In genomic region chr12:100758083-100758482, GRCh38 we compare ENCODE assay signal across 26 cellular contexts. TPM values are rescaled to one million over a fixed set of nuclear protein-coding genes. Genes with fewer than 3 reads are reported as not detected.
"Had no signal": no experiment of that assay in that cellular context is flagged by ENCODE, and none has a peak within 500 bp of the region (broad histone marks: within the 10 kb centered on the region; RNA-seq: fewer than 3 reads in every experiment).

No MANE protein-coding gene starts in this region.

- H3K4me3 Mint-ChIP-seq: activated CD4-positive, alpha-beta memory T cell treated with anti-CD3 and anti-CD28 coated beads for 36 hours; activated naive CD4-positive, alpha-beta T cell treated with anti-CD3 and anti-CD28 coated beads, Interleukin-2, amount 10 ng/mL, durations not matched to agents 7 days and 5 days; activated T-cell treated with anti-CD3 and anti-CD28 coated beads, Interleukin-2, amount 50 U/mL, for 72 hours; immature natural killer cell; naive thymus-derived CD4-positive, alpha-beta T cell; neural crest cell; stimulated activated naive B cell treated with anti-CD40 and anti-IgM and Interleukin-4, amounts not matched to agents 10 μg/mL and 1 μg/mL and 100 μg/mL, for 72 hours; T-helper 17 cell had no signal

- H3K4me3 ChIP-seq: cardiac muscle cell, hepatocyte, left lung, lung, sigmoid colon, smooth muscle cell, testis had no signal

- H3K4me1 Mint-ChIP-seq: activated naive CD4-positive, alpha-beta T cell treated with anti-CD3 and anti-CD28 coated beads, Interleukin-2, amount 10 ng/mL, durations not matched to agents 7 days and 5 days; immature natural killer cell; naive thymus-derived CD4-positive, alpha-beta T cell; neural crest cell; stimulated activated naive B cell treated with anti-CD40 and anti-IgM and Interleukin-4, amounts not matched to agents 10 μg/mL and 1 μg/mL and 100 μg/mL, for 72 hours; T-helper 17 cell had no signal

- H3K36me3 ChIP-seq: cardiac muscle cell, left lung, sigmoid colon had no signal

- H3K36me3 Mint-ChIP-seq: activated CD4-positive, alpha-beta memory T cell treated with anti-CD3 and anti-CD28 coated beads for 36 hours; activated naive CD4-positive, alpha-beta T cell treated with anti-CD3 and anti-CD28 coated beads, Interleukin-2, amount 10 ng/mL, durations not matched to agents 7 days and 5 days; immature natural killer cell; naive thymus-derived CD4-positive, alpha-beta T cell; stimulated activated naive B cell treated with anti-CD40 and anti-IgM and Interleukin-4, amounts not matched to agents 10 μg/mL and 1 μg/mL and 100 μg/mL, for 72 hours had no signal

- H3K9me3 ChIP-seq: left lung, sigmoid colon, testis had no signal

- H3K27ac ChIP-seq: cardiac muscle cell, foreskin keratinocyte, hepatocyte, left lung, sigmoid colon, testis had no signal

- H3K4me1 ChIP-seq: left lung, sigmoid colon, testis had no signal

- H3K27me3 Mint-ChIP-seq: activated naive CD4-positive, alpha-beta T cell treated with anti-CD3 and anti-CD28 coated beads, Interleukin-2, amount 10 ng/mL, durations not matched to agents 7 days and 5 days; T-helper 17 cell had no signal

- H3K27ac Mint-ChIP-seq: activated CD4-positive, alpha-beta memory T cell treated with anti-CD3 and anti-CD28 coated beads for 36 hours; activated naive CD4-positive, alpha-beta T cell treated with anti-CD3 and anti-CD28 coated beads, Interleukin-2, amount 10 ng/mL, durations not matched to agents 7 days and 5 days; activated T-cell treated with anti-CD3 and anti-CD28 coated beads, Interleukin-2, amount 50 U/mL, for 72 hours; immature natural killer cell; naive thymus-derived CD4-positive, alpha-beta T cell; stimulated activated naive B cell treated with anti-CD40 and anti-IgM and Interleukin-4, amounts not matched to agents 10 μg/mL and 1 μg/mL and 100 μg/mL, for 72 hours; T-helper 17 cell had no signal

- DNase-seq: activated CD4-positive, alpha-beta memory T cell treated with anti-CD3 and anti-CD28 coated beads for 36 hours; activated CD4-positive, alpha-beta T cell treated with anti-CD3 and anti-CD28 coated beads for 48 hours; activated CD4-positive, CD25-positive, alpha-beta regulatory T cell; activated effector memory CD4-positive, alpha-beta T cell treated with anti-CD3 and anti-CD28 coated beads, Interleukin-2, amount 50 U/mL, for 16 hours; activated naive CD4-positive, alpha-beta T cell treated with anti-CD3 and anti-CD28 coated beads, Interleukin-2, amount 10 ng/mL, durations not matched to agents 7 days and 5 days; activated T-cell treated with anti-CD3 and anti-CD28 coated beads, Interleukin-2, amount 50 U/mL, for 72 hours; effector memory CD4-positive, alpha-beta T cell; foreskin keratinocyte; immature natural killer cell; kidney glomerular epithelial cell; left lung; naive thymus-derived CD4-positive, alpha-beta T cell; occipital lobe; posterior cingulate gyrus; sigmoid colon; stimulated activated CD4-positive, alpha-beta T cell treated with anti-CD3 and anti-CD28 coated beads, Interleukin-15, amount 100 ng/mL, for 24 hours; stimulated activated CD8-positive, alpha-beta memory T cell treated with anti-CD3 and anti-CD28 coated beads, Interleukin-4, amount 100 ng/mL, for 48 hours; stimulated activated naive B cell treated with anti-CD40 and anti-IgM and Interleukin-4, amounts not matched to agents 10 μg/mL and 1 μg/mL and 100 μg/mL, for 72 hours; T-helper 17 cell; testis; trophoblast cell had no signal

- H3K9me3 Mint-ChIP-seq: activated CD4-positive, alpha-beta memory T cell treated with anti-CD3 and anti-CD28 coated beads for 36 hours; activated naive CD4-positive, alpha-beta T cell treated with anti-CD3 and anti-CD28 coated beads, Interleukin-2, amount 10 ng/mL, durations not matched to agents 7 days and 5 days; activated T-cell treated with anti-CD3 and anti-CD28 coated beads, Interleukin-2, amount 50 U/mL, for 72 hours; neural crest cell; stimulated activated naive B cell treated with anti-CD40 and anti-IgM and Interleukin-4, amounts not matched to agents 10 μg/mL and 1 μg/mL and 100 μg/mL, for 72 hours had no signal

- H3K27me3 ChIP-seq: cardiac muscle cell, foreskin keratinocyte, hepatocyte, left lung, sigmoid colon, testis had no signal

RNA-seq across cellular contexts. Expression of gene ANO4, which starts 36.5 kb away (rescaled TPM):
- total RNA-seq: activated CD4-positive, alpha-beta memory T cell treated with anti-CD3 and anti-CD28 coated beads for 36 hours; activated T-cell treated with anti-CD3 and anti-CD28 coated beads, Interleukin-2, amount 50 U/mL, for 72 hours; naive thymus-derived CD4-positive, alpha-beta T cell; T-helper 17 cell had no signal
